ENCODE assay signal across 2 cellular contexts in the genomic region with DNA sequence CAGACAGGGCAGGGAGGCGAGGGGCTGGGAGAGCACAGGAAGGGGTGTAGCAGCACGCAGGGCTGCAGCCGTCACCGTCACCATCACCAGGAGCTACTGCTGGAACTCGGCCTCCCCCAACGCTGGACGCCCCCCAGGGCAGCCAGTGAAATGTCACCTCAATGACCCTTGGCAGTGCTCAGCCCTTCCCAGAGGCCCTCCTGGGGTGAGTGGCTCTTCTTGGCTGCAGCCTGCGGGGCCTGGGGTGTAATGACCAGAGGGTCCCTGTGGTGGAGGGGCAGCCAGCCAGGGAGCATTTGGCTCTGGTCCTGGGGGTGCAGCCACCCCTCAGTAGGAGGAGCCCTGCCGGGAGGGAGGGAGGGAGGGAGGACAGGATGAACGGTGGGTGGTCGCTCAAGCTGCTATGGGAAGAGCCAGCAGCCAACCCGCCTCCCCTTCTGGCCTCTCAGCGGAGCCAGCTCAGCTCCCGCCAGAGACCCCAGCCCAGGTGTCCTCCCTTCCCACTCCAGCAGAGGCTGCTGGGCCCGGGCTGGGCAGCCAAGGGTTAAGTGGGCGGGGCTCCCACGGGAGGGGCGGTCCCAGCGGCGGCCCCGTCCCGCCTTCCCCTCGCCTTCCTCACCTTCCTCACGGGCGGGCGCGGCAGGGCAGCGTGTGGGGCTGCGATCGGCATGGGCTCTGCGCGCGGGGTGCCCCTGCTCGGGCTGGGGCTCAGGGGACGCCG.
TF ChIP-seq lines count a peak whose summit lies in the region.

No MANE protein-coding gene starts in this region.

TF ChIP-seq in GM23338, 12 proteins besides CTCF, POLR2A, EP300 and RAD21:
- TF ChIP-seq REST (IDR thresholded peaks at IDR 0.05; ENCODE audit: unreplicated experiment) (peak; percentile 33), NANOG (IDR thresholded peaks at IDR 0.05; ENCODE audit: borderline replicate concordance) (no peak), EZH2 (IDR thresholded peaks at IDR 0.05; ENCODE audit: low read depth, unreplicated experiment) (no peak)

TF ChIP-seq in GM12878, 131 proteins besides CTCF, POLR2A, EP300 and RAD21:
- no peak for TF ChIP-seq SPI1 (IDR thresholded peaks at IDR 0.05; ENCODE audit: borderline replicate concordance, insufficient read depth, low read depth, low read length)
- TF ChIP-seq BCL3 (IDR thresholded peaks at IDR 0.05; ENCODE audit: borderline replicate concordance, insufficient read depth, low read depth, low read length, poor library complexity, severe bottlenecking) = no peak
- no peak for TF ChIP-seq NRF1 (conservative IDR thresholded peaks at IDR 0.05; ENCODE audit: low read depth, low read length)
- TF ChIP-seq, protein P1, sequence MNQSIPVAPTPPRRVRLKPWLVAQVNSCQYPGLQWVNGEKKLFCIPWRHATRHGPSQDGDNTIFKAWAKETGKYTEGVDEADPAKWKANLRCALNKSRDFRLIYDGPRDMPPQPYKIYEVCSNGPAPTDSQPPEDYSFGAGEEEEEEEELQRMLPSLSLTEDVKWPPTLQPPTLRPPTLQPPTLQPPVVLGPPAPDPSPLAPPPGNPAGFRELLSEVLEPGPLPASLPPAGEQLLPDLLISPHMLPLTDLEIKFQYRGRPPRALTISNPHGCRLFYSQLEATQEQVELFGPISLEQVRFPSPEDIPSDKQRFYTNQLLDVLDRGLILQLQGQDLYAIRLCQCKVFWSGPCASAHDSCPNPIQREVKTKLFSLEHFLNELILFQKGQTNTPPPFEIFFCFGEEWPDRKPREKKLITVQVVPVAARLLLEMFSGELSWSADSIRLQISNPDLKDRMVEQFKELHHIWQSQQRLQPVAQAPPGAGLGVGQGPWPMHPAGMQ (IDR thresholded peaks at IDR 0.05; ENCODE audit: borderline replicate concordance) = no peak
- TF ChIP-seq NFXL1 (IDR thresholded peaks at IDR 0.05; ENCODE audit: borderline replicate concordance) = no peak
- TF ChIP-seq TCF3 (IDR thresholded peaks at IDR 0.05; ENCODE audit: borderline replicate concordance, insufficient read depth, low read depth, low read length) = no peak
- no peak for TF ChIP-seq MAX (IDR thresholded peaks at IDR 0.05; ENCODE audit: low read depth, low read length)
- no peak for TF ChIP-seq BACH1 (IDR thresholded peaks at IDR 0.05; ENCODE audit: borderline replicate concordance)
